Comparison of ENCODE assay signal across 9 cellular contexts in genomic region chr11:15969701-15970329, GRCh38.
A peak's percentile ranks its signal among the peaks of the same experiment; 100 is the strongest.
DNase-seq lines count a peak whose midpoint lies in the region; ATAC-seq, FAIRE-seq and TF ChIP-seq lines count a peak whose summit lies in the region.
"Had no signal": no experiment of that assay in that cellular context is flagged by ENCODE, and none has a peak within 500 bp of the region (broad histone marks: within the 10 kb centered on the region; RNA-seq: fewer than 3 reads in every experiment).

No MANE protein-coding gene starts in this region.

- TF ChIP-seq CTCF in fibroblast of villous mesenchyme (IDR thresholded peaks at IDR 0.05; ENCODE audit: insufficient read depth, low read depth, low read length) (no peak), tibial artery (IDR thresholded peaks at IDR 0.05) (no peak)

- H3K4me1 ChIP-seq in tibial artery, result peaks cover 0 to 33% (median 17%) of the 10 kb centered on the region in 4 donors
- peaks cover 2 to 6% of the 10 kb centered on the region in 2 donors for H3K4me1 ChIP-seq in small intestine (ENCODE audit: control insufficient read depth in 2 of 2, insufficient read depth in 1 of 2, low read depth in 1 of 2, low read length in 1 of 2)

- H3K27ac ChIP-seq in tibial artery (peak overlapping the region; percentile 79 to 81), small intestine (ENCODE audit: low read depth in 1 of 2, low read length in 1 of 2) (no peak overlapping the region)

- intact Hi-C loops in tibial artery (cut with DNase I; ENCODE audit: low total_unique reads), result loop anchor here (5.0 kb wide), 1 partner anchor 632 kb away; no protein-coding TSS in a partner anchor

- H3K9me3 ChIP-seq in tibial artery, result no peaks in the 10 kb centered on the region
- no peaks in the 10 kb centered on the region for H3K9me3 ChIP-seq in small intestine (ENCODE audit: control insufficient read depth, low read depth)

- H3K36me3 ChIP-seq in tibial artery (no peaks in the 10 kb centered on the region), small intestine (ENCODE audit: control insufficient read depth in 2 of 2, insufficient read depth in 2 of 2, low read length in 2 of 2) (peaks cover 0 to 2% of the 10 kb centered on the region in 2 donors)

- 56 to 66% (median 58%) methylated on average over 6 of the region's 6 CpGs for WGBS in small intestine, 3 donors

- peak overlapping the region; percentile 14 for H3K4me3 ChIP-seq in fibroblast of villous mesenchyme (ENCODE audit: low read depth, low read length)
- H3K4me3 ChIP-seq in tibial artery, result peak overlapping the region; percentile 15 to 29
- no peak overlapping the region for H3K4me3 ChIP-seq in small intestine (ENCODE audit: low read depth in 1 of 2, low read length in 2 of 2)

- ATAC-seq in GM21360 (IDR thresholded peaks at IDR 0.05; ENCODE audit: unreplicated experiment) (peak; percentile 43), GM19455 (IDR thresholded peaks at IDR 0.05; ENCODE audit: unreplicated experiment) (no peak)

- DNase-seq in NCI-H1048 (lab: John Stamatoyannopoulos, UW) (peak; percentile 80), fibroblast of villous mesenchyme (ENCODE audit: low read depth) (peak; percentile 93), tibial artery (no peak), SW480 (ENCODE audit: low spot score) (no peak), NCI-H146 treated with DMSO at 0.1 percent for 48 hours (lab: John Stamatoyannopoulos, UW; ENCODE audit: unreplicated experiment) (no peak), small intestine (no peak)

- H3K27me3 ChIP-seq in tibial artery (no peaks in the 10 kb centered on the region), small intestine (ENCODE audit: control insufficient read depth in 2 of 2, insufficient read depth in 2 of 2, low read length in 2 of 2) (no peaks in the 10 kb centered on the region)

- FAIRE-seq in small intestine (lab: Jason Lieb, UNC), result no peak
- FAIRE-seq: H1 had no signal

Comparison
In these comparisons a context has a peak if more than half of its experiments do, and no peak if none do; other contexts are left out.
1. DNase-seq: peak in NCI-H1048 (single experiment) and fibroblast of villous mesenchyme (single experiment); none in tibial artery (0 of 2), SW480 (single experiment), NCI-H146 treated with DMSO at 0.1 percent for 48 hours (single experiment) and small intestine (single experiment).
2. H3K4me3 ChIP-seq: peak in fibroblast of villous mesenchyme (single experiment) and tibial artery (2 of 2); none in small intestine (0 of 2).
3. H3K27ac ChIP-seq: peak in tibial artery (2 of 2); none in small intestine (0 of 2).